In genomic region chr10:86371691-86372090, GRCh38 we compare ENCODE assay signal across 1 cellular context.
TF ChIP-seq lines count a peak whose summit lies in the region.

No MANE protein-coding gene starts in this region.

TF ChIP-seq in WTC11, 78 proteins besides CTCF, POLR2A, EP300 and RAD21 (continued from another document):
- TF ChIP-seq HMGXB4 (CRISPR knock-in tag; IDR thresholded peaks at IDR 0.05) (no peak), FOXJ3 (CRISPR knock-in tag; IDR thresholded peaks at IDR 0.05; ENCODE audit: borderline replicate concordance) (no peak), NFYB (CRISPR knock-in tag; conservative IDR thresholded peaks at IDR 0.05; ENCODE audit: low read depth) (no peak)
